23 cellular contexts compared by ENCODE assay signal in the genomic region with DNA sequence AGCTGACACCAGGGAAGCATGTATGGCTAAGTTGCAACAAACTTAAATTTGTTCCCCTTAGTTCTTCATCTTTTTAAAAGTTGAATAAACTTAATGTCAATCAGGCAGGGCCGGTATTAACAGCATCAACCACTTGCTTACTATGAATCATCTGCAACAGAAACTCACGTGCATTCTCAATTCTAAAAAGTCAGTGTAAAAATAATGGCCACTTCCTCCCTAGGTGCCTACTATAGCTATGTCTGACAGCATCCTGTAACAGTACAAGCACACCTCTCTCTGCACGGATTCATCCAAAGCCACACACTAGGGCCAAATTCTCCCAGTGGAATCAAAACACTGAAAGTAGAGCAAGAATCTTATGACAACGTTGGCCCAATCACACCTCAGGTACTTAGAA.
DNase-seq lines count a peak whose midpoint lies in the region; ATAC-seq and TF ChIP-seq lines count a peak whose summit lies in the region.
"Had no signal": no experiment of that assay in that cellular context is flagged by ENCODE, and none has a peak within 500 bp of the region (broad histone marks: within the 10 kb centered on the region; RNA-seq: fewer than 3 reads in every experiment).

No MANE protein-coding gene starts in this region.

- no peak for TF ChIP-seq CTCF in GM10266 (IDR thresholded peaks at IDR 0.05; ENCODE audit: control insufficient read depth, insufficient read depth, low read depth, missing control alignments)
- TF ChIP-seq CTCF in GM13977 (IDR thresholded peaks at IDR 0.05; ENCODE audit: extremely low read depth, insufficient read depth, missing control alignments), result no peak

- DNase-seq in GM10266 (ENCODE audit: extremely low spot score) (peak; percentile 26), GM13977 (ENCODE audit: low spot score) (no peak), NCI-H1436 (lab: John Stamatoyannopoulos, UW) (no peak), NCI-H2196 (lab: John Stamatoyannopoulos, UW; ENCODE audit: unreplicated experiment) (no peak)
- DNase-seq: ACHN; activated CD4-positive, alpha-beta T cell treated with anti-CD3 and anti-CD28 coated beads, Interleukin-2, amount 10 ng/mL, durations not matched to agents 24 days and 14 days; activated naive CD4-positive, alpha-beta T cell treated with Interleukin-2 at 50 U/mL for 16 hours; activated T-cell treated with anti-CD3 and anti-CD28 coated beads for 4 hours; C1 segment of cervical spinal cord; effector memory CD4-positive, alpha-beta T cell; esophagus squamous epithelium; GF-D8; naive B cell; NCI-H1092 treated with DMSO at 0.1 percent for 48 hours; NCI-H2107; NCI-H526 treated with DMSO at 0.1 percent for 48 hours; retina; SHP77; spleen had no signal

- in situ Hi-C loops in GM13977 (cut with MboI; ENCODE audit: low pct_unique_long_range_greater_than_20kb, low sequenced_read_pairs, unreplicated experiment), result no loop called here

- ATAC-seq in GM18868 (IDR thresholded peaks at IDR 0.05; ENCODE audit: unreplicated experiment) (peak; percentile 91), GM21576 (IDR thresholded peaks at IDR 0.05; ENCODE audit: unreplicated experiment) (peak; percentile 80), HG03469 (IDR thresholded peaks at IDR 0.05; ENCODE audit: unreplicated experiment) (peak; percentile 48), HG02970 (IDR thresholded peaks at IDR 0.05; ENCODE audit: low FRiP score, unreplicated experiment) (no peak)
